1 cellular context compared by ENCODE assay signal in the genomic region with DNA sequence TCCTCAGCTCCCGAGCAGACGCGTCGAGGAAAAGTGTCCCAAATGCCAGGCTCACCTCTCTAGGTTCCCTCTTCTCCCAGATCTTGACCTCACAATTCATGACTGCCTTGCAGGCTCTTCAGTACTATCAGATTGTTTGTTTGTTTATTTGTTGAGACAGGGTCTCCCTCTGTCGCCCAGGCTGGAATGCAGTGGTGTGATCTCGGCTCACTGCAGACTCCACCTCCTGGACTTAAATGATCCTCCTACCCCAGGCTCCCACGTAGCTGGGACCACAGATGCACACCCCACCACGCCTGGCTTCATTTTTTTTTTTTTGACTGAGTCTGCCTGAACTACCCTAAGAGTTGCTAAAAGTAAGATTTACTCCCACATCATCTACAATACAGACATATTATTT.
TF ChIP-seq lines count a peak whose summit lies in the region.

No MANE protein-coding gene starts in this region.

TF ChIP-seq in WTC11, 78 proteins besides CTCF, POLR2A, EP300 and RAD21 (continued from another document):
- TF ChIP-seq ATF3 (CRISPR knock-in tag; conservative IDR thresholded peaks at IDR 0.05) = no peak
- no peak for TF ChIP-seq NR2C2 (CRISPR knock-in tag; IDR thresholded peaks at IDR 0.05)
- no peak for TF ChIP-seq E2F1 (CRISPR knock-in tag; IDR thresholded peaks at IDR 0.05)
- no peak for TF ChIP-seq CBFB (CRISPR knock-in tag; IDR thresholded peaks at IDR 0.05; ENCODE audit: low read depth)
- TF ChIP-seq, protein P1, sequence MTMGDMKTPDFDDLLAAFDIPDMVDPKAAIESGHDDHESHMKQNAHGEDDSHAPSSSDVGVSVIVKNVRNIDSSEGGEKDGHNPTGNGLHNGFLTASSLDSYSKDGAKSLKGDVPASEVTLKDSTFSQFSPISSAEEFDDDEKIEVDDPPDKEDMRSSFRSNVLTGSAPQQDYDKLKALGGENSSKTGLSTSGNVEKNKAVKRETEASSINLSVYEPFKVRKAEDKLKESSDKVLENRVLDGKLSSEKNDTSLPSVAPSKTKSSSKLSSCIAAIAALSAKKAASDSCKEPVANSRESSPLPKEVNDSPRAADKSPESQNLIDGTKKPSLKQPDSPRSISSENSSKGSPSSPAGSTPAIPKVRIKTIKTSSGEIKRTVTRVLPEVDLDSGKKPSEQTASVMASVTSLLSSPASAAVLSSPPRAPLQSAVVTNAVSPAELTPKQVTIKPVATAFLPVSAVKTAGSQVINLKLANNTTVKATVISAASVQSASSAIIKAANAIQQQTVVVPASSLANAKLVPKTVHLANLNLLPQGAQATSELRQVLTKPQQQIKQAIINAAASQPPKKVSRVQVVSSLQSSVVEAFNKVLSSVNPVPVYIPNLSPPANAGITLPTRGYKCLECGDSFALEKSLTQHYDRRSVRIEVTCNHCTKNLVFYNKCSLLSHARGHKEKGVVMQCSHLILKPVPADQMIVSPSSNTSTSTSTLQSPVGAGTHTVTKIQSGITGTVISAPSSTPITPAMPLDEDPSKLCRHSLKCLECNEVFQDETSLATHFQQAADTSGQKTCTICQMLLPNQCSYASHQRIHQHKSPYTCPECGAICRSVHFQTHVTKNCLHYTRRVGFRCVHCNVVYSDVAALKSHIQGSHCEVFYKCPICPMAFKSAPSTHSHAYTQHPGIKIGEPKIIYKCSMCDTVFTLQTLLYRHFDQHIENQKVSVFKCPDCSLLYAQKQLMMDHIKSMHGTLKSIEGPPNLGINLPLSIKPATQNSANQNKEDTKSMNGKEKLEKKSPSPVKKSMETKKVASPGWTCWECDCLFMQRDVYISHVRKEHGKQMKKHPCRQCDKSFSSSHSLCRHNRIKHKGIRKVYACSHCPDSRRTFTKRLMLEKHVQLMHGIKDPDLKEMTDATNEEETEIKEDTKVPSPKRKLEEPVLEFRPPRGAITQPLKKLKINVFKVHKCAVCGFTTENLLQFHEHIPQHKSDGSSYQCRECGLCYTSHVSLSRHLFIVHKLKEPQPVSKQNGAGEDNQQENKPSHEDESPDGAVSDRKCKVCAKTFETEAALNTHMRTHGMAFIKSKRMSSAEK (CRISPR knock-in tag; IDR thresholded peaks at IDR 0.05; ENCODE audit: borderline replicate concordance) = no peak
- TF ChIP-seq, protein P2, sequence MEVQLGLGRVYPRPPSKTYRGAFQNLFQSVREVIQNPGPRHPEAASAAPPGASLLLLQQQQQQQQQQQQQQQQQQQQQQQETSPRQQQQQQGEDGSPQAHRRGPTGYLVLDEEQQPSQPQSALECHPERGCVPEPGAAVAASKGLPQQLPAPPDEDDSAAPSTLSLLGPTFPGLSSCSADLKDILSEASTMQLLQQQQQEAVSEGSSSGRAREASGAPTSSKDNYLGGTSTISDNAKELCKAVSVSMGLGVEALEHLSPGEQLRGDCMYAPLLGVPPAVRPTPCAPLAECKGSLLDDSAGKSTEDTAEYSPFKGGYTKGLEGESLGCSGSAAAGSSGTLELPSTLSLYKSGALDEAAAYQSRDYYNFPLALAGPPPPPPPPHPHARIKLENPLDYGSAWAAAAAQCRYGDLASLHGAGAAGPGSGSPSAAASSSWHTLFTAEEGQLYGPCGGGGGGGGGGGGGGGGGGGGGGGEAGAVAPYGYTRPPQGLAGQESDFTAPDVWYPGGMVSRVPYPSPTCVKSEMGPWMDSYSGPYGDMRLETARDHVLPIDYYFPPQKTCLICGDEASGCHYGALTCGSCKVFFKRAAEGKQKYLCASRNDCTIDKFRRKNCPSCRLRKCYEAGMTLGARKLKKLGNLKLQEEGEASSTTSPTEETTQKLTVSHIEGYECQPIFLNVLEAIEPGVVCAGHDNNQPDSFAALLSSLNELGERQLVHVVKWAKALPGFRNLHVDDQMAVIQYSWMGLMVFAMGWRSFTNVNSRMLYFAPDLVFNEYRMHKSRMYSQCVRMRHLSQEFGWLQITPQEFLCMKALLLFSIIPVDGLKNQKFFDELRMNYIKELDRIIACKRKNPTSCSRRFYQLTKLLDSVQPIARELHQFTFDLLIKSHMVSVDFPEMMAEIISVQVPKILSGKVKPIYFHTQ (CRISPR knock-in tag; IDR thresholded peaks at IDR 0.05) = no peak
- TF ChIP-seq, protein P3, sequence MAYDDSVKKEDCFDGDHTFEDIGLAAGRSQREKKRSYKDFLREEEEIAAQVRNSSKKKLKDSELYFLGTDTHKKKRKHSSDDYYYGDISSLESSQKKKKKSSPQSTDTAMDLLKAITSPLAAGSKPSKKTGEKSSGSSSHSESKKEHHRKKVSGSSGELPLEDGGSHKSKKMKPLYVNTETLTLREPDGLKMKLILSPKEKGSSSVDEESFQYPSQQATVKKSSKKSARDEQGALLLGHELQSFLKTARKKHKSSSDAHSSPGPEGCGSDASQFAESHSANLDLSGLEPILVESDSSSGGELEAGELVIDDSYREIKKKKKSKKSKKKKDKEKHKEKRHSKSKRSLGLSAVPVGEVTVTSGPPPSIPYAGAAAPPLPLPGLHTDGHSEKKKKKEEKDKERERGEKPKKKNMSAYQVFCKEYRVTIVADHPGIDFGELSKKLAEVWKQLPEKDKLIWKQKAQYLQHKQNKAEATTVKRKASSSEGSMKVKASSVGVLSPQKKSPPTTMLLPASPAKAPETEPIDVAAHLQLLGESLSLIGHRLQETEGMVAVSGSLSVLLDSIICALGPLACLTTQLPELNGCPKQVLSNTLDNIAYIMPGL (CRISPR knock-in tag; IDR thresholded peaks at IDR 0.05) = no peak
- TF ChIP-seq MYBL2 (CRISPR knock-in tag; IDR thresholded peaks at IDR 0.05) = no peak
TF ChIP-seq in WTC11: peak in this region for 0.
